7 cellular contexts compared by ENCODE assay signal in genomic region chr20:3887870-3888614, GRCh38. TPM values are rescaled to one million over a fixed set of nuclear protein-coding genes. Genes with fewer than 3 reads are reported as not detected.
DNase-seq lines count a peak whose midpoint lies in the region; ATAC-seq and TF ChIP-seq lines count a peak whose summit lies in the region.

No MANE protein-coding gene starts in this region.

- H3K4me3 ChIP-seq in GM12865 (ENCODE audit: low read depth, low read length) (peak overlapping the region; percentile 99), NT2/D1 (ENCODE audit: insufficient read length, low read depth) (peak overlapping the region; percentile 74), mucosa of rectum (ENCODE audit: low read length in 2 of 2) (peak overlapping the region; percentile 91 to 95)

- peak overlapping the region; percentile 91 for H3K9ac ChIP-seq in NT2/D1 (ENCODE audit: insufficient read length, low read depth)
- H3K9ac ChIP-seq in mucosa of rectum (ENCODE audit: low read depth in 1 of 2, low read length in 2 of 2), result peak overlapping the region; percentile 82 to 97

- TF ChIP-seq CTCF in GM12865 (IDR thresholded peaks at IDR 0.05; ENCODE audit: insufficient read depth, low read depth, low read length, missing control alignments), result no peak

- H3K36me3 ChIP-seq in NT2/D1 (ENCODE audit: insufficient read depth, insufficient read length, low read length) (peaks cover 24% of the 10 kb centered on the region), mucosa of rectum (ENCODE audit: control insufficient read depth in 2 of 2, insufficient read depth in 2 of 2, low read length in 2 of 2) (no peaks in the 10 kb centered on the region)

- H3K27ac ChIP-seq in mucosa of rectum (ENCODE audit: low read depth in 2 of 2, low read length in 2 of 2), result peak overlapping the region; percentile 88 to 91

- no peaks in the 10 kb centered on the region for H3K9me3 ChIP-seq in NT2/D1 (ENCODE audit: insufficient read depth, low read length)
- no peaks in the 10 kb centered on the region for H3K9me3 ChIP-seq in mucosa of rectum (ENCODE audit: control insufficient read depth in 2 of 2, low read length in 2 of 2)

- H3K4me1 ChIP-seq in NT2/D1 (ENCODE audit: insufficient read depth, insufficient read length), result no peaks in the 10 kb centered on the region
- H3K4me1 ChIP-seq in mucosa of rectum (ENCODE audit: control insufficient read depth in 2 of 2, insufficient read depth in 2 of 2, low read length in 2 of 2), result peaks cover 22 to 23% of the 10 kb centered on the region in 2 donors

- ATAC-seq in HG03039 (IDR thresholded peaks at IDR 0.05; ENCODE audit: unreplicated experiment), result no peak

- H3K27me3 ChIP-seq in NT2/D1 (ENCODE audit: insufficient read depth, insufficient read length), result no peaks in the 10 kb centered on the region
- no peaks in the 10 kb centered on the region for H3K27me3 ChIP-seq in mucosa of rectum (ENCODE audit: control insufficient read depth in 2 of 2, insufficient read depth in 2 of 2, low read length in 2 of 2)

- peak; percentile 37 for DNase-seq in GM12865 (ENCODE audit: low read depth)
- DNase-seq in NT2/D1 (ENCODE audit: low read depth, low spot score), result no peak
- peak; percentile 11 to 51 for DNase-seq in dermis microvascular lymphatic vessel endothelial cell (ENCODE audit: low read depth in 2 of 2)
- DNase-seq in DMS153 treated with DMSO at 0.1 percent for 48 hours (lab: John Stamatoyannopoulos, UW; ENCODE audit: unreplicated experiment), result no peak
- no peak for DNase-seq in NCI-H524 (lab: John Stamatoyannopoulos, UW)

RNA-seq across cellular contexts. Expression of gene PANK2, which starts 1.1 kb away (rescaled TPM):
- 29.4 and 30.1 TPM in 2 replicates for total RNA-seq in dermis microvascular lymphatic vessel endothelial cell

RNA-seq across cellular contexts. Expression of gene MAVS, which starts 41.4 kb away (rescaled TPM):
- 14.5 and 18.0 TPM in 2 replicates for total RNA-seq in dermis microvascular lymphatic vessel endothelial cell

Comparison
In these comparisons a context has a peak if more than half of its experiments do, and no peak if none do; other contexts are left out.
1. DNase-seq: peak in GM12865 (single experiment) and dermis microvascular lymphatic vessel endothelial cell (2 of 2); none in NT2/D1 (single experiment), DMS153 treated with DMSO at 0.1 percent for 48 hours (single experiment) and NCI-H524 (0 of 2).
2. Peak in every context shown above with its lines, with median percentiles within 50 percentile points of each other: H3K4me3 ChIP-seq.